ENCODE assay signal across 8 cellular contexts in genomic region chr17:1516403-1517161, GRCh38. TPM values are rescaled to one million over a fixed set of nuclear protein-coding genes. Genes with fewer than 3 reads are reported as not detected.
DNase-seq lines count a peak whose midpoint lies in the region; TF ChIP-seq lines count a peak whose summit lies in the region.

Gene INPP5K, minus strand, starts transcription at chr17:1516612. Its CDS starts 113 bp downstream, at chr17:1516499.

- peaks cover 2% of the 10 kb centered on the region; the same call in 1 of the 2 replicates for H3K27me3 Mint-ChIP-seq in HFFc6 (ENCODE audit: insufficient read depth)

- H3K9me3 Mint-ChIP-seq in HFFc6 = no peaks in the 10 kb centered on the region

- peaks cover 17% of the 10 kb centered on the region for H3K4me1 Mint-ChIP-seq in HFFc6 (ENCODE audit: low read depth)

- no peak for TF ChIP-seq CTCF in HFFc6 (IDR thresholded peaks at IDR 0.05)
- TF ChIP-seq CTCF in NB4 (IDR thresholded peaks at IDR 0.05; ENCODE audit: low read depth, low read length) = no peak
- TF ChIP-seq CTCF in suprapubic skin (IDR thresholded peaks at IDR 0.05) = no peak

- peaks cover 14% of the 10 kb centered on the region; the same call in 1 of the 2 replicates for H3K36me3 Mint-ChIP-seq in HFFc6 (ENCODE audit: low read depth)

- H3K27ac Mint-ChIP-seq in HFFc6 = peak within 1 kb of the TSS; percentile 91

- peak within 1 kb of the TSS; percentile 94 for H3K4me3 Mint-ChIP-seq in HFFc6

- H3K27me3 ChIP-seq in suprapubic skin = no peaks in the 10 kb centered on the region

- no peaks in the 10 kb centered on the region for H3K9me3 ChIP-seq in SK-N-MC (ENCODE audit: low read depth, low read length)
- H3K9me3 ChIP-seq in suprapubic skin = no peaks in the 10 kb centered on the region

- TF ChIP-seq EP300 in suprapubic skin (IDR thresholded peaks at IDR 0.05) = no peak

- H3K27ac ChIP-seq in SK-N-MC = peak within 1 kb of the TSS; percentile 54
- H3K27ac ChIP-seq in suprapubic skin = peak within 1 kb of the TSS; percentile 89

- peak; percentile 54 for TF ChIP-seq POLR2A in NB4 (IDR thresholded peaks at IDR 0.05; ENCODE audit: extremely low read depth, insufficient read length)
- peak in 1 of 2 donors; percentile 49 for TF ChIP-seq POLR2A in suprapubic skin (IDR thresholded peaks at IDR 0.05)

- peak within 1 kb of the TSS; percentile 93 for H3K9ac ChIP-seq in SK-N-MC (ENCODE audit: insufficient read length)

- peak within 1 kb of the TSS; percentile 91 for H3K4me3 ChIP-seq in GM08714 (ENCODE audit: low read length)
- peak within 1 kb of the TSS; percentile 88 for H3K4me3 ChIP-seq in NB4 (ENCODE audit: low read depth, low read length)
- peak within 1 kb of the TSS; percentile 91 for H3K4me3 ChIP-seq in SK-N-MC
- H3K4me3 ChIP-seq in suprapubic skin = peak within 1 kb of the TSS; percentile 78

- DNase-seq in HFFc6 (peak; percentile 97), NB4 (ENCODE audit: low read depth) (peak; percentile 96), SK-N-MC (ENCODE audit: low read depth, low spot score) (peak; percentile 52), germinal center (ENCODE audit: low spot score) (peak; percentile 99), nucleus accumbens (lab: John Stamatoyannopoulos, UW) (peak; percentile 54 to 99 (median 98)), suprapubic skin (ENCODE audit: low spot score in 2 of 2) (peak; percentile 98 to 99)
- DNase-seq in activated naive CD4-positive, alpha-beta T cell treated with anti-CD3 and anti-CD28 coated beads, Interleukin-2, amount 50 U/mL, for 16 hours = peak; percentile 97

- H3K36me3 ChIP-seq in SK-N-MC (ENCODE audit: insufficient read depth, low read length) = peaks cover 13% of the 10 kb centered on the region
- H3K36me3 ChIP-seq in suprapubic skin = peaks cover 25% of the 10 kb centered on the region

- H3K4me1 ChIP-seq in suprapubic skin = peaks cover 51% of the 10 kb centered on the region

- WGBS in suprapubic skin = 1% methylated on average over 35 of the region's 90 CpGs

RNA-seq across cellular contexts. Expression of gene INPP5K, which starts in this region (rescaled TPM):
- 10 to 100 TPM; 18.2 to 23.5 (median 20.3) TPM for total RNA-seq in HFFc6 (2021; fragmentation: NEBNext Ultra II Directional; extraction: Animal tissue kit (Norgen Biotek cat#: 25700))
- total RNA-seq in suprapubic skin = 100 to 1,000 TPM in 3 of 4 donors, 10 to 100 TPM in 1; 91.8 to 160 (median 123) TPM

Comparison
In these comparisons a context has a peak if more than half of its experiments do, and no peak if none do; other contexts are left out.
1. Peak in every context shown above with its lines: DNase-seq, H3K4me3 ChIP-seq and H3K27ac ChIP-seq.